In genomic region chr16:70252355-70252988, GRCh38 we compare ENCODE assay signal across 8 cellular contexts. TPM values are rescaled to one million over a fixed set of nuclear protein-coding genes. Genes with fewer than 3 reads are reported as not detected.
DNase-seq lines count a peak whose midpoint lies in the region; ATAC-seq, FAIRE-seq and TF ChIP-seq lines count a peak whose summit lies in the region.

No MANE protein-coding gene starts in this region.

- TF ChIP-seq POLR2A in A549 (IDR thresholded peaks at IDR 0.05; ENCODE audit: low read length) (no peak), prostate gland (IDR thresholded peaks at IDR 0.05) (no peak)

- POLR2A ChIA-PET in A549 (lab: Yijun Ruan, JAX): interaction anchor here (0.5 to 1.4 kb wide), 3 partner anchors 13 to 37 kb away, joined by 3 to 4 read pairs (median 3); partner anchors contain the start of gene AARS1

- peaks cover 5 to 16% of the 10 kb centered on the region in 2 donors for H3K36me3 ChIP-seq in prostate gland

- TF ChIP-seq EP300 in A549 (IDR thresholded peaks at IDR 0.05): no peak

- H3K9me3 Mint-ChIP-seq in T-helper 2 cell treated with Interferon-gamma antibody and Interleukin-4, amounts not matched to agents 5 μg/mL and 100 μg/mL, for 36 hours: no peaks in the 10 kb centered on the region

- TF ChIP-seq RAD21 in A549 (conservative IDR thresholded peaks at IDR 0.05 in 1 of 2, IDR thresholded peaks at IDR 0.05 in 1 of 2): 0 out of 5 replicates have a peak, but pooled peaks of 1 of the 2 experiments have one; percentile 4

- no peak overlapping the region for H3K27ac ChIP-seq in A549
- H3K27ac ChIP-seq in prostate gland: no peak overlapping the region

- intact Hi-C loops in prostate gland (cut with DNase I): no loop called here

- H3K27me3 Mint-ChIP-seq in T-helper 2 cell treated with Interferon-gamma antibody and Interleukin-4, amounts not matched to agents 5 μg/mL and 100 μg/mL, for 36 hours (ENCODE audit: low read depth): no peaks in the 10 kb centered on the region

- no peak overlapping the region for H3K4me3 ChIP-seq in A549
- H3K4me3 ChIP-seq in GM12864 (ENCODE audit: low read depth, low read length): no peak overlapping the region
- no peak overlapping the region for H3K4me3 ChIP-seq in fibroblast of the aortic adventitia (ENCODE audit: low read depth, low read length)
- no peak overlapping the region for H3K4me3 ChIP-seq in prostate gland

- peak; percentile 39 to 59; a peak in 5 of 6 replicates for ATAC-seq in A549
- no peak for ATAC-seq in GM19452 (IDR thresholded peaks at IDR 0.05; ENCODE audit: unreplicated experiment)
- ATAC-seq in GM21528 (IDR thresholded peaks at IDR 0.05; ENCODE audit: low FRiP score, unreplicated experiment): no peak

- H3K9me3 ChIP-seq in A549 (no peaks in the 10 kb centered on the region), prostate gland (no peaks in the 10 kb centered on the region)

- H3K4me1 Mint-ChIP-seq in T-helper 2 cell treated with Interferon-gamma antibody and Interleukin-4, amounts not matched to agents 5 μg/mL and 100 μg/mL, for 36 hours (ENCODE audit: low read depth): peaks cover 12% of the 10 kb centered on the region

- peak; percentile 30 to 54 for DNase-seq in A549 (ENCODE audit: low read depth in 1 of 2, low spot score in 1 of 2)
- DNase-seq in GM12864 (ENCODE audit: low read depth): no peak
- no peak for DNase-seq in T-helper 2 cell treated with Interferon-gamma antibody and Interleukin-4, amounts not matched to agents 5 μg/mL and 100 μg/mL, for 36 hours (ENCODE audit: low spot score)
- peak; percentile 18 for DNase-seq in fibroblast of the aortic adventitia (ENCODE audit: low read depth)
- no peak for DNase-seq in GM03348 (ENCODE audit: low spot score)
- no peak for DNase-seq in prostate gland (ENCODE audit: low spot score)

- no peak overlapping the region for H3K27ac Mint-ChIP-seq in T-helper 2 cell treated with Interferon-gamma antibody and Interleukin-4, amounts not matched to agents 5 μg/mL and 100 μg/mL, for 36 hours

- H3K27me3 ChIP-seq in prostate gland (replicated peaks; ENCODE audit: insufficient read depth): no peaks in the 10 kb centered on the region

- FAIRE-seq in A549 (lab: Jason Lieb, UNC): no peak

- H3K36me3 Mint-ChIP-seq in T-helper 2 cell treated with Interferon-gamma antibody and Interleukin-4, amounts not matched to agents 5 μg/mL and 100 μg/mL, for 36 hours (ENCODE audit: low read depth): peaks cover 41% of the 10 kb centered on the region

- CTCF ChIA-PET in A549 (lab: Yijun Ruan, JAX): interaction anchor here (0.6 to 4.8 kb wide), 16 partner anchors 8 to 401 kb away, joined by 3 to 53 read pairs (median 4); partner anchors contain the start of gene DDX19B

- H3K4me2 ChIP-seq in A549: no peak overlapping the region

- H3K4me3 Mint-ChIP-seq in T-helper 2 cell treated with Interferon-gamma antibody and Interleukin-4, amounts not matched to agents 5 μg/mL and 100 μg/mL, for 36 hours: peak overlapping the region; percentile 90

- peaks cover 11% of the 10 kb centered on the region for H3K4me1 ChIP-seq in A549
- H3K4me1 ChIP-seq in prostate gland (replicated peaks): peaks cover 9% of the 10 kb centered on the region

- WGBS in A549 (ENCODE audit: missing lambda C conversion rate): 76% methylated on average over 21 of the region's 21 CpGs
- 78% methylated on average over 21 of the region's 21 CpGs for WGBS in prostate gland

- peak; percentile 37; the same call in 2 of the 3 replicates for TF ChIP-seq CTCF in A549 (IDR thresholded peaks at IDR 0.05)
- peak; percentile 48 for TF ChIP-seq CTCF in GM12864 (IDR thresholded peaks at IDR 0.05; ENCODE audit: low read depth, low read length, missing control alignments)
- peak; percentile 54 for TF ChIP-seq CTCF in fibroblast of the aortic adventitia (IDR thresholded peaks at IDR 0.05; ENCODE audit: insufficient read depth, low read length)
- TF ChIP-seq CTCF in prostate gland (IDR thresholded peaks at IDR 0.05): peak in 2 of 4 experiments; percentile 16 to 27

TF ChIP-seq in A549, 52 proteins besides CTCF, POLR2A, EP300 and RAD21:
- no peak for TF ChIP-seq CHD2 (IDR thresholded peaks at IDR 0.05; ENCODE audit: low read length, partially characterized antibody)
- no peak for TF ChIP-seq ZNF302 (CRISPR knock-in tag; IDR thresholded peaks at IDR 0.05)
- no peak for TF ChIP-seq POLR2AphosphoS2 (conservative IDR thresholded peaks at IDR 0.05; ENCODE audit: low read length)
- TF ChIP-seq CEBPB (IDR thresholded peaks at IDR 0.05): no peak
TF ChIP-seq in A549: peak in this region for 0.

RNA-seq across cellular contexts. Expression of gene EXOSC6, which starts 0.7 kb away (rescaled TPM):
- polyA plus RNA-seq in A549 (2011; rRNA removed): 12.9 and 15.0 TPM in 2 replicates
- polyA plus RNA-seq in A549 (2012; cell fraction: cytosol; rRNA removed): 9.7 and 13.9 TPM in 2 replicates
- 13.0 and 13.6 TPM in 2 replicates for polyA plus RNA-seq in A549 (2012; cell fraction: nucleus; rRNA removed)
- polyA plus RNA-seq in A549 (2017; fragmentation: RNase III; extraction: RNeasy Plus Mini Kit Qiagen cat#74134 plus additional on column Dnase treatment): 10.8 to 12.2 TPM (median 11.7 TPM) in 3 replicates
- 10.2 and 10.5 TPM in 2 replicates for polyA minus RNA-seq in A549 (2011; rRNA and poly(A)+ RNA removed)
- total RNA-seq in fibroblast of the aortic adventitia (ENCODE audit: low replicate concordance): 37.9 and 39.7 TPM in 2 replicates
- total RNA-seq in prostate gland: 10 to 100 TPM; 29.7 to 44.9 TPM

RNA-seq across cellular contexts. Expression of gene AARS1, which starts 36.8 kb away (rescaled TPM):
- polyA plus RNA-seq in A549 (2011; rRNA removed) (325 and 344 TPM in 2 replicates), A549 (2017; fragmentation: RNase III; extraction: RNeasy Plus Mini Kit Qiagen cat#74134 plus additional on column Dnase treatment) (123 to 137 TPM (median 134 TPM) in 3 replicates)
- polyA plus RNA-seq in A549 (2012; cell fraction: cytosol; rRNA removed): 154 and 159 TPM in 2 replicates
- 192 and 210 TPM in 2 replicates for polyA plus RNA-seq in A549 (2012; cell fraction: nucleus; rRNA removed)
- 302 and 339 TPM in 2 replicates for polyA minus RNA-seq in A549 (2011; rRNA and poly(A)+ RNA removed)
- total RNA-seq in fibroblast of the aortic adventitia (ENCODE audit: low replicate concordance) (160 and 167 TPM in 2 replicates), prostate gland (10 to 100 TPM; 79.1 to 93.1 TPM)

RNA-seq across cellular contexts. Expression of gene DDX19B, which starts 46.5 kb away (rescaled TPM):
- polyA plus RNA-seq in A549 (2011; rRNA removed): 50.6 and 59.4 TPM in 2 replicates
- polyA plus RNA-seq in A549 (2012; cell fraction: cytosol; rRNA removed): 33.9 and 35.1 TPM in 2 replicates
- 31.7 and 32.3 TPM in 2 replicates for polyA plus RNA-seq in A549 (2012; cell fraction: nucleus; rRNA removed)
- polyA plus RNA-seq in A549 (2017; fragmentation: RNase III; extraction: RNeasy Plus Mini Kit Qiagen cat#74134 plus additional on column Dnase treatment): 26.9 to 27.2 TPM (median 27.0 TPM) in 3 replicates
- 20.0 and 22.3 TPM in 2 replicates for polyA minus RNA-seq in A549 (2011; rRNA and poly(A)+ RNA removed)
- total RNA-seq in fibroblast of the aortic adventitia (ENCODE audit: low replicate concordance): 28.5 and 30.5 TPM in 2 replicates
- 10 to 100 TPM; 27.4 to 37.0 TPM for total RNA-seq in prostate gland

Comparison
In these comparisons a context has a peak if more than half of its experiments do, and no peak if none do; other contexts are left out.
1. ATAC-seq: peak in A549 (2 of 2); none in GM19452 (single experiment) and GM21528 (single experiment).
2. DNase-seq: peak in A549 (2 of 2) and fibroblast of the aortic adventitia (single experiment); none in GM12864 (single experiment), T-helper 2 cell treated with Interferon-gamma antibody and Interleukin-4, amounts not matched to agents 5 μg/mL and 100 μg/mL, for 36 hours (single experiment), GM03348 (single experiment) and prostate gland (single experiment).